9 cellular contexts compared by ENCODE assay signal in genomic region chr9:137227057-137227852, GRCh38. TPM values are rescaled to one million over a fixed set of nuclear protein-coding genes. Genes with fewer than 3 reads are reported as not detected.
DNase-seq lines count a peak whose midpoint lies in the region; ATAC-seq, FAIRE-seq and TF ChIP-seq lines count a peak whose summit lies in the region.
"Had no signal": no experiment of that assay in that cellular context is flagged by ENCODE, and none has a peak within 500 bp of the region (broad histone marks: within the 10 kb centered on the region; RNA-seq: fewer than 3 reads in every experiment).

Gene RNF224 (plus strand): TSS chr9:137227502. CDS start chr9:137228336, 834 bp downstream.

- in situ Hi-C loops in transverse colon (cut with MboI; ENCODE audit: low pct_ligation_motif_present in 1 of 4, low pct_unique_long_range_greater_than_20kb in 1 of 4, low sequenced_read_pairs in 3 of 4) = loop anchor here in 1 of 4 donors (10.0 kb wide), 1 partner anchor 102 kb away; no protein-coding TSS in a partner anchor

- peak; percentile 57 to 71 (median 67) for ATAC-seq in pancreas
- no peak for ATAC-seq in HG03280 (IDR thresholded peaks at IDR 0.05; ENCODE audit: unreplicated experiment)

- H3K4me1 ChIP-seq in pancreas = peaks cover 12 to 20% (median 17%) of the 10 kb centered on the region in 3 donors
- H3K4me1 ChIP-seq in transverse colon = peaks cover 13 to 47% (median 34%) of the 10 kb centered on the region in 4 donors

- H3K4me3 ChIP-seq in foreskin fibroblast (ENCODE audit: low read depth in 1 of 2, low read length in 2 of 2) = no peak within 1 kb of the TSS
- H3K4me3 ChIP-seq in pancreas = no peak within 1 kb of the TSS
- no peak within 1 kb of the TSS for H3K4me3 ChIP-seq in transverse colon

- FAIRE-seq in D721Med (lab: Jason Lieb, UNC) (no peak), pancreas (lab: Jason Lieb, UNC) (no peak)

- H3K36me3 ChIP-seq in pancreas (no peaks in the 10 kb centered on the region), transverse colon (no peaks in the 10 kb centered on the region)

- WGBS in pancreas, 2 donors = 10 to 12% methylated on average over 23 to 25 of the region's 25 CpGs
- WGBS in transverse colon (ENCODE audit: low coverage in 1 of 2), 2 donors = 33% methylated on average over 25 of the region's 25 CpGs; no CpG with 5 or more reads in 1 of the 2 donors

- TF ChIP-seq POLR2A in transverse colon (IDR thresholded peaks at IDR 0.05) = no peak

- TF ChIP-seq CTCF in D721Med (IDR thresholded peaks at IDR 0.05; ENCODE audit: insufficient read depth, missing control alignments) (peak; percentile 89), foreskin fibroblast (IDR thresholded peaks at IDR 0.05; ENCODE audit: low read depth, low read length) (peak; percentile 76), pancreas (IDR thresholded peaks at IDR 0.05) (peak; percentile 84 to 94 (median 86)), transverse colon (IDR thresholded peaks at IDR 0.05) (peak; percentile 78 to 97 (median 89))

- no peak for TF ChIP-seq EP300 in transverse colon (IDR thresholded peaks at IDR 0.05; ENCODE audit: low read depth)

- H3K9me3 ChIP-seq in pancreas (no peaks in the 10 kb centered on the region), transverse colon (no peaks in the 10 kb centered on the region)

- H3K27me3 ChIP-seq in pancreas (no peaks in the 10 kb centered on the region), transverse colon (peaks cover 43% of the 10 kb centered on the region)

- intact Hi-C loops in pancreas (cut with DNase I) (no loop called here), transverse colon (cut with DNase I; ENCODE audit: low total_unique reads) (loop anchor here (5.0 kb wide), 1 partner anchor 100 kb away; no protein-coding TSS in a partner anchor)

- H3K27ac ChIP-seq in pancreas (peak within 1 kb of the TSS; percentile 63 to 81 (median 72)), transverse colon (no peak within 1 kb of the TSS)

- DNase-seq in D721Med (ENCODE audit: insufficient read length, low spot score) = peak; percentile 98
- peak; percentile 76 for DNase-seq in KG1 (lab: John Stamatoyannopoulos, UW)
- DNase-seq in SHP77 (lab: John Stamatoyannopoulos, UW) = peak; percentile 71 to 77
- peak; percentile 69 for DNase-seq in activated effector memory CD4-positive, alpha-beta T cell treated with Interleukin-2 at 50 U/mL for 16 hours
- peak; percentile 53 to 88 for DNase-seq in foreskin fibroblast
- DNase-seq in pancreas = peak; percentile 84 to 95 (median 92)
- peak; percentile 88 for DNase-seq in transverse colon

RNA-seq across cellular contexts. Expression of gene RNF224, which starts in this region (rescaled TPM):
- total RNA-seq in pancreas = under 1 TPM in 1 of 6 donors, not detected in 5; 0.09 TPM
- under 1 TPM; 0.61 TPM for polyA plus RNA-seq in pancreas
- not detected for total RNA-seq in transverse colon
- total RNA-seq: activated CD8-positive, alpha-beta memory T cell treated with anti-CD3 and anti-CD28 coated beads for 36 hours had no signal

Comparison
In these comparisons a context has a peak if more than half of its experiments do, and no peak if none do; other contexts are left out.
1. Peak in DNase-seq, ATAC-seq and H3K27ac ChIP-seq in pancreas; RNA of the gene not detected or under 1 TPM.
2. Peak in DNase-seq in transverse colon; RNA of the gene not detected or under 1 TPM.